Comparison of ENCODE assay signal across 9 cellular contexts in the genomic region with DNA sequence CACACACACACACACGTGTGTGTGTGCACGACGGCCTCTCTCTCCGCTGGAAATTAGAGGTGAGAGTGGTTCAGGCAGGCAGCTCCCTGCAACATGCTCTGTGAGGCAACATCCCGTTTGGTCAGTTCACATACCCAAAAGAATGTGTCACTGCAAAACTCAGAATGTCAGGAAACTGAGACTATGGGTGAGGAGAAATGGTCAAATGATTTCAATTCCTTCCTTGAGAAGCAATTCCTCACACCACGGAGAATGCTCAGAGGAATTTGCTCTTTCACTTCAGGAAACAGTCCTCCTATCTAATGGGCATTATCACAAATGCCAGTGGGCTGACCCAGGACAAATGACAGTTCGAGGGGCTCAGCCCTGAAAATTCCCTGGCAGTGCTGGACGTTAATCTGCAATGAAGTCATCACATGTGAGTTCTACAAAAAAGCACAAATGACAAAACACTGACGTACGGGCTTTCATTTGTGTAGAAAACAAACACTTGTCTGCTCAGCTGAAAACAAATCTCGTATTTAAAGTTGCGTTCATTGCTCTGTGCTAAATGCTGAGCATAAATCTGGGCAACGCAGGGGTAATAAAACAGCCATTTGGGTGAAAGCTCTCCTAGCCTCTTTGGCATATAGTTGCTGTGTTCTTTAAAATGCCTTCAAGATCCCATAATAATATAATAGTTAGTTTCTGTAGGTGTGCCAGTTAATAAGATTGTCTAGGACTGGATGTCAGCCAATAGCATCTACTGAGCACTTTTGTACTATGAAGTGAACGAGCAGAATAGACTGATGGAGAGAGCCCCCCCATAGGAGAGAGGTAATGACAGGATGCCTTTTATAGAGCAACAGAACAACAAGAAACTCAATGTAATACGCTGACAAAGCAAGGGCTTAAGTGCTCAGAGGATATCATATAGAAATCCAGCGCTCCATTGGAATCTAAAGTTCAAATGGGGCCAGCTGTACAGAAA. TPM values are rescaled to one million over a fixed set of nuclear protein-coding genes. Genes with fewer than 3 reads are reported as not detected.
DNase-seq lines count a peak whose midpoint lies in the region; TF ChIP-seq lines count a peak whose summit lies in the region.
"Had no signal": no experiment of that assay in that cellular context is flagged by ENCODE, and none has a peak within 500 bp of the region (broad histone marks: within the 10 kb centered on the region; RNA-seq: fewer than 3 reads in every experiment).

No MANE protein-coding gene starts in this region.

- no peak for TF ChIP-seq CTCF in AG09319 (IDR thresholded peaks at IDR 0.05; ENCODE audit: low read depth, low read length)

- DNase-seq in AG09319 (ENCODE audit: extremely low read depth, low read depth) (peak; percentile 50), NCI-H1105 treated with DMSO at 0.1 percent for 48 hours (lab: John Stamatoyannopoulos, UW) (peak; percentile 74), dermis blood vessel endothelial cell (peak; percentile 96), myocyte (ENCODE audit: low read depth) (peak; percentile 71), mucosa of gallbladder (ENCODE audit: low spot score) (no peak), HUDEP-2 (lab: John Stamatoyannopoulos, UW; ENCODE audit: unreplicated experiment in 76 of 76) (no peak), anterior cingulate cortex (lab: John Stamatoyannopoulos, UW) (no peak), COR-L47 (lab: John Stamatoyannopoulos, UW) (no peak)
- DNase-seq: NCI-H187 had no signal

RNA-seq across cellular contexts. Expression of a gene that starts 18.7 kb away (rescaled TPM):
- 31.3 and 49.8 TPM in 2 replicates for total RNA-seq in dermis blood vessel endothelial cell
- total RNA-seq in myocyte = 19.4 and 21.4 TPM in 2 replicates
- 30.0 TPM for polyA plus RNA-seq in myocyte (2012)
- total RNA-seq in mucosa of gallbladder = 35.1 TPM

RNA-seq across cellular contexts. Expression of a gene that starts 59.9 kb away (rescaled TPM):
- total RNA-seq in dermis blood vessel endothelial cell (46.3 and 53.9 TPM in 2 replicates), myocyte (53.4 and 60.6 TPM in 2 replicates), mucosa of gallbladder (198 TPM)
- polyA plus RNA-seq in myocyte (2012) = 123 TPM

Comparison
In these comparisons a context has a peak if more than half of its experiments do, and no peak if none do; other contexts are left out.
1. DNase-seq: peak in AG09319 (single experiment), NCI-H1105 treated with DMSO at 0.1 percent for 48 hours (single experiment), dermis blood vessel endothelial cell (single experiment) and myocyte (single experiment); none in mucosa of gallbladder (single experiment), HUDEP-2 (0 of 76), anterior cingulate cortex (0 of 58) and COR-L47 (single experiment).